1 cellular context compared by ENCODE assay signal in the genomic region with DNA sequence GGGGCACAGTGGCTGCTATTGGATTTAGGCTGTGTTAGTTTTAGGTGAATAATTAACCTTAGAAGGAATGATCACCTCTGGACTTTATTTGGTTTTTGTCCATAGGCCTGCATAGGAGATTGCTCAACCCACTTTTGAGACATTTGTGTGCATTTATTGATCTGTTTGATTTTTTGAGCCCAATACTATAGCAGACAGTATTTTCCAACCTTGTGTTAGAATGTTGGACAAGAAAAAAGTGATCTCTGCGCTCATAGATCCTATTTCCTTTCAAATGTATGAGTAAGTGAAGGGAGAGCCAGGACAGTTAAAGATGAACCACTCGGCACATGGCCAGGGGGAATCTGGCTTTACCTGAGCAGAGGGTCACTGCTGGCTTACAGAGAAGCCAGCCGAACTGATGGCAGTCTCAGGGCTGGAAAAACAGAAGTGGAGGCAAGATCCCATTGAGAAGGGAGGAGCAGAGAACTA.
TF ChIP-seq lines count a peak whose summit lies in the region.

No MANE protein-coding gene starts in this region.

TF ChIP-seq in HepG2, 621 proteins besides CTCF, POLR2A, EP300 and RAD21 (continued from another document and continues in another):
- TF ChIP-seq ARID5B (CRISPR knock-in tag; IDR thresholded peaks at IDR 0.05) = peak; percentile 98
- peak; percentile 54; the same call in 1 of the 2 replicates for TF ChIP-seq ZBTB21 (CRISPR knock-in tag; IDR thresholded peaks at IDR 0.05)
- TF ChIP-seq SIN3A (IDR thresholded peaks at IDR 0.05; ENCODE audit: borderline replicate concordance, low read depth, low read length) = peak; percentile 73; the same call in 1 of the 2 replicates
- peak; percentile 97 for TF ChIP-seq RARA (CRISPR knock-in tag; IDR thresholded peaks at IDR 0.05)
- TF ChIP-seq ZSCAN22 (CRISPR knock-in tag; IDR thresholded peaks at IDR 0.05) = peak; percentile 88
- TF ChIP-seq ZSCAN20 (CRISPR knock-in tag; IDR thresholded peaks at IDR 0.05; ENCODE audit: borderline replicate concordance) = 0 out of 2 replicates have a peak, but pooled peaks have one; percentile 15
- peak; percentile 25; the same call in 1 of the 2 replicates for TF ChIP-seq ZFP91 (CRISPR knock-in tag; IDR thresholded peaks at IDR 0.05; ENCODE audit: borderline replicate concordance)
- TF ChIP-seq UBTF (CRISPR knock-in tag; IDR thresholded peaks at IDR 0.05) = 0 out of 2 replicates have a peak, but pooled peaks have one; percentile 38
- TF ChIP-seq FOXC1 (CRISPR knock-in tag; IDR thresholded peaks at IDR 0.05; ENCODE audit: borderline replicate concordance) = peak; percentile 31; the same call in 1 of the 2 replicates
- no peak for TF ChIP-seq TFDP2 (CRISPR knock-in tag; IDR thresholded peaks at IDR 0.05)
- TF ChIP-seq, protein P1, sequence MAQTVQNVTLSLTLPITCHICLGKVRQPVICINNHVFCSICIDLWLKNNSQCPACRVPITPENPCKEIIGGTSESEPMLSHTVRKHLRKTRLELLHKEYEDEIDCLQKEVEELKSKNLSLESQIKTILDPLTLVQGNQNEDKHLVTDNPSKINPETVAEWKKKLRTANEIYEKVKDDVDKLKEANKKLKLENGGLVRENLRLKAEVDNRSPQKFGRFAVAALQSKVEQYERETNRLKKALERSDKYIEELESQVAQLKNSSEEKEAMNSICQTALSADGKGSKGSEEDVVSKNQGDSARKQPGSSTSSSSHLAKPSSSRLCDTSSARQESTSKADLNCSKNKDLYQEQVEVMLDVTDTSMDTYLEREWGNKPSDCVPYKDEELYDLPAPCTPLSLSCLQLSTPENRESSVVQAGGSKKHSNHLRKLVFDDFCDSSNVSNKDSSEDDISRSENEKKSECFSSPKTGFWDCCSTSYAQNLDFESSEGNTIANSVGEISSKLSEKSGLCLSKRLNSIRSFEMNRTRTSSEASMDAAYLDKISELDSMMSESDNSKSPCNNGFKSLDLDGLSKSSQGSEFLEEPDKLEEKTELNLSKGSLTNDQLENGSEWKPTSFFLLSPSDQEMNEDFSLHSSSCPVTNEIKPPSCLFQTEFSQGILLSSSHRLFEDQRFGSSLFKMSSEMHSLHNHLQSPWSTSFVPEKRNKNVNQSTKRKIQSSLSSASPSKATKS (CRISPR knock-in tag; IDR thresholded peaks at IDR 0.05) = peak; percentile 93
- peak; percentile 48; the same call in 1 of the 2 replicates for TF ChIP-seq ZNF329 (CRISPR knock-in tag; IDR thresholded peaks at IDR 0.05; ENCODE audit: low read depth)
- no peak for TF ChIP-seq LBX2 (CRISPR knock-in tag; IDR thresholded peaks at IDR 0.05; ENCODE audit: borderline replicate concordance)
- TF ChIP-seq BHLHE40 (IDR thresholded peaks at IDR 0.05; ENCODE audit: low read length) = 0 out of 2 replicates have a peak, but pooled peaks have one; percentile 22
- 0 out of 2 replicates have a peak, but pooled peaks have one; percentile 48 for TF ChIP-seq ZMAT3 (CRISPR knock-in tag; conservative IDR thresholded peaks at IDR 0.05)
- no peak for TF ChIP-seq ZNF557 (CRISPR knock-in tag; IDR thresholded peaks at IDR 0.05)
- TF ChIP-seq SKIL (CRISPR knock-in tag; IDR thresholded peaks at IDR 0.05; ENCODE audit: borderline replicate concordance) = peak; percentile 91
- TF ChIP-seq ZFP90 (CRISPR knock-in tag; IDR thresholded peaks at IDR 0.05; ENCODE audit: borderline replicate concordance) = peak; percentile 51; the same call in 1 of the 2 replicates
- peak; percentile 31; the same call in 1 of the 2 replicates for TF ChIP-seq ELF1 (CRISPR knock-in tag; IDR thresholded peaks at IDR 0.05)
- TF ChIP-seq CBFB (CRISPR knock-in tag; IDR thresholded peaks at IDR 0.05) = peak; percentile 61; the same call in 1 of the 2 replicates
- peak; percentile 74 for TF ChIP-seq ZBTB7B (CRISPR knock-in tag; IDR thresholded peaks at IDR 0.05)
- TF ChIP-seq FOXP1 (IDR thresholded peaks at IDR 0.05) = no peak
- peak; percentile 91 for TF ChIP-seq FOXP1 (CRISPR knock-in tag; IDR thresholded peaks at IDR 0.05)
- TF ChIP-seq KAT7 (CRISPR knock-in tag; IDR thresholded peaks at IDR 0.05; ENCODE audit: borderline replicate concordance) = no peak
- no peak for TF ChIP-seq ZBTB14 (CRISPR knock-in tag; IDR thresholded peaks at IDR 0.05)
- 0 out of 2 replicates have a peak, but pooled peaks have one; percentile 63 for TF ChIP-seq ZNF24 (IDR thresholded peaks at IDR 0.05)
- TF ChIP-seq DMAP1 (CRISPR knock-in tag; IDR thresholded peaks at IDR 0.05) = no peak; the same call in 1 of the 2 replicates
- TF ChIP-seq ZNF746 (CRISPR knock-in tag; IDR thresholded peaks at IDR 0.05) = peak; percentile 86; the same call in 1 of the 2 replicates
- peak; percentile 90 for TF ChIP-seq ZNF12 (CRISPR knock-in tag; IDR thresholded peaks at IDR 0.05)
- TF ChIP-seq, protein P2, sequence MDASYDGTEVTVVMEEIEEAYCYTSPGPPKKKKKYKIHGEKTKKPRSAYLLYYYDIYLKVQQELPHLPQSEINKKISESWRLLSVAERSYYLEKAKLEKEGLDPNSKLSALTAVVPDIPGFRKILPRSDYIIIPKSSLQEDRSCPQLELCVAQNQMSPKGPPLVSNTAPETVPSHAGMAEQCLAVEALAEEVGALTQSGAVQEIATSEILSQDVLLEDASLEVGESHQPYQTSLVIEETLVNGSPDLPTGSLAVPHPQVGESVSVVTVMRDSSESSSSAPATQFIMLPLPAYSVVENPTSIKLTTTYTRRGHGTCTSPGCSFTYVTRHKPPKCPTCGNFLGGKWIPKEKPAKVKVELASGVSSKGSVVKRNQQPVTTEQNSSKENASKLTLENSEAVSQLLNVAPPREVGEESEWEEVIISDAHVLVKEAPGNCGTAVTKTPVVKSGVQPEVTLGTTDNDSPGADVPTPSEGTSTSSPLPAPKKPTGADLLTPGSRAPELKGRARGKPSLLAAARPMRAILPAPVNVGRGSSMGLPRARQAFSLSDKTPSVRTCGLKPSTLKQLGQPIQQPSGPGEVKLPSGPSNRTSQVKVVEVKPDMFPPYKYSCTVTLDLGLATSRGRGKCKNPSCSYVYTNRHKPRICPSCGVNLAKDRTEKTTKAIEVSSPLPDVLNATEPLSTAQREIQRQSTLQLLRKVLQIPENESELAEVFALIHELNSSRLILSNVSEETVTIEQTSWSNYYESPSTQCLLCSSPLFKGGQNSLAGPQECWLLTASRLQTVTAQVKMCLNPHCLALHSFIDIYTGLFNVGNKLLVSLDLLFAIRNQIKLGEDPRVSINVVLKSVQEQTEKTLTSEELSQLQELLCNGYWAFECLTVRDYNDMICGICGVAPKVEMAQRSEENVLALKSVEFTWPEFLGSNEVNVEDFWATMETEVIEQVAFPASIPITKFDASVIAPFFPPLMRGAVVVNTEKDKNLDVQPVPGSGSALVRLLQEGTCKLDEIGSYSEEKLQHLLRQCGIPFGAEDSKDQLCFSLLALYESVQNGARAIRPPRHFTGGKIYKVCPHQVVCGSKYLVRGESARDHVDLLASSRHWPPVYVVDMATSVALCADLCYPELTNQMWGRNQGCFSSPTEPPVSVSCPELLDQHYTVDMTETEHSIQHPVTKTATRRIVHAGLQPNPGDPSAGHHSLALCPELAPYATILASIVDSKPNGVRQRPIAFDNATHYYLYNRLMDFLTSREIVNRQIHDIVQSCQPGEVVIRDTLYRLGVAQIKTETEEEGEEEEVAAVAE (CRISPR knock-in tag; IDR thresholded peaks at IDR 0.05; ENCODE audit: borderline replicate concordance) = peak; percentile 74
